8 cellular contexts compared by ENCODE assay signal in genomic region chrX:151396042-151396826, GRCh38. TPM values are rescaled to one million over a fixed set of nuclear protein-coding genes. Genes with fewer than 3 reads are reported as not detected.
A peak's percentile ranks its signal among the peaks of the same experiment; 100 is the strongest.
DNase-seq lines count a peak whose midpoint lies in the region; ATAC-seq and TF ChIP-seq lines count a peak whose summit lies in the region.

No MANE protein-coding gene starts in this region.

- peak overlapping the region; percentile 74 to 92 (median 88) for H3K4me3 Mint-ChIP-seq in CD4-positive, alpha-beta memory T cell

- peaks cover 41 to 78% (median 52%) of the 10 kb centered on the region in 4 donors for H3K4me1 Mint-ChIP-seq in CD4-positive, alpha-beta memory T cell

- intact Hi-C loops in CD4-positive, alpha-beta memory T cell (cut with micrococcal nuclease) = loop anchor here (5.0 kb wide), 3 partner anchors 499 to 1764 kb away; partner anchors contain the start of genes CD99L2 and TMEM185A
- intact Hi-C loops in right cardiac atrium (cut with DNase I) (no loop called here), sigmoid colon (cut with DNase I) (no loop called here)

- ATAC-seq in GM19452 (IDR thresholded peaks at IDR 0.05; ENCODE audit: unreplicated experiment) = peak; percentile 8
- ATAC-seq in HG03558 (IDR thresholded peaks at IDR 0.05; ENCODE audit: extremely low read depth, unreplicated experiment) = peak; percentile 9
- peak; percentile 10 to 65 for ATAC-seq in right cardiac atrium

- no peaks in the 10 kb centered on the region for H3K9me3 Mint-ChIP-seq in CD4-positive, alpha-beta memory T cell

- WGBS in adipose tissue, 3 donors = 14 to 53% (median 23%) methylated on average over 20 of the region's 20 CpGs
- WGBS in right cardiac atrium = 21% methylated on average over 20 of the region's 20 CpGs
- WGBS in sigmoid colon, 2 donors = 20 to 37% methylated on average over 20 of the region's 20 CpGs

- no peak for TF ChIP-seq POLR2A in sigmoid colon (IDR thresholded peaks at IDR 0.05)

- no peaks in the 10 kb centered on the region for H3K27me3 ChIP-seq in CD4-positive, alpha-beta memory T cell (ENCODE audit: insufficient read depth, low read length)
- H3K27me3 ChIP-seq in right cardiac atrium (ENCODE audit: control insufficient read depth, insufficient read depth) (no peaks in the 10 kb centered on the region), sigmoid colon (no peaks in the 10 kb centered on the region)

- peak overlapping the region; percentile 64 to 76 for H3K4me3 ChIP-seq in CD4-positive, alpha-beta memory T cell (ENCODE audit: low read length in 2 of 2)
- H3K4me3 ChIP-seq in right cardiac atrium (ENCODE audit: low read length) (peak overlapping the region; percentile 87), sigmoid colon (peak overlapping the region; percentile 60 to 78 (median 71))

- POLR2A ChIA-PET in CD4-positive, alpha-beta memory T cell (lab: Charles Lee; ENCODE audit: partially characterized antibody) = interaction anchor here (0.6 to 2.1 kb wide), 8 partner anchors 10 to 1456 kb away, joined by 3 to 9 read pairs (median 4); partner anchors contain the start of genes CD99L2, CETN2, MTMR1 and NSDHL

- peaks cover 65% of the 10 kb centered on the region for H3K4me1 ChIP-seq in CD4-positive, alpha-beta memory T cell (ENCODE audit: insufficient read depth, low read length)
- no peaks in the 10 kb centered on the region for H3K4me1 ChIP-seq in right cardiac atrium (ENCODE audit: control insufficient read depth, insufficient read depth, low read length)
- H3K4me1 ChIP-seq in sigmoid colon = peaks cover 0 to 14% (median 12%) of the 10 kb centered on the region in 4 donors

- DNase-seq in CD4-positive, alpha-beta memory T cell = peak in 1 of 5 donors; percentile 54
- peak; percentile 40 for DNase-seq in RKO (ENCODE audit: low spot score)
- DNase-seq in right cardiac atrium = peak in 2 of 3 donors; percentile 37 to 56
- DNase-seq in sigmoid colon = no peak
- DNase-seq in GM19240 (ENCODE audit: insufficient read length, low spot score) = no peak

- H3K27ac ChIP-seq in CD4-positive, alpha-beta memory T cell (ENCODE audit: low read depth, low read length) = peak overlapping the region; percentile 92
- H3K27ac ChIP-seq in adipose tissue (ENCODE audit: low read depth, low read length) (peak overlapping the region; percentile 97), right cardiac atrium (ENCODE audit: low read length) (peak overlapping the region; percentile 90), sigmoid colon (peak overlapping the region; percentile 88 to 93 (median 91))

- CTCF ChIA-PET in CD4-positive, alpha-beta memory T cell (lab: Charles Lee; ENCODE audit: partially characterized antibody) = interaction anchor here (1.2 kb wide), 1 partner anchor 36 kb away, joined by 6 read pairs; no protein-coding TSS in a partner anchor

- no peak for TF ChIP-seq CTCF in sigmoid colon (IDR thresholded peaks at IDR 0.05)

- peak overlapping the region; percentile 89 to 98 (median 97) for H3K27ac Mint-ChIP-seq in CD4-positive, alpha-beta memory T cell

- no peaks in the 10 kb centered on the region for H3K36me3 ChIP-seq in CD4-positive, alpha-beta memory T cell (ENCODE audit: insufficient read depth, low read length)
- no peaks in the 10 kb centered on the region for H3K36me3 ChIP-seq in sigmoid colon

- TF ChIP-seq EP300 in sigmoid colon (IDR thresholded peaks at IDR 0.05) = no peak

- H3K9me3 ChIP-seq in CD4-positive, alpha-beta memory T cell (ENCODE audit: control insufficient read depth in 1 of 2, low read length in 2 of 2) = no peaks in the 10 kb centered on the region
- H3K9me3 ChIP-seq in right cardiac atrium (ENCODE audit: control insufficient read depth, low read length) = no peaks in the 10 kb centered on the region
- H3K9me3 ChIP-seq in sigmoid colon = no peaks in the 10 kb centered on the region

- no peaks in the 10 kb centered on the region for H3K27me3 Mint-ChIP-seq in CD4-positive, alpha-beta memory T cell

- peaks cover 0 to 13% of the 10 kb centered on the region in 2 donors for H3K36me3 Mint-ChIP-seq in CD4-positive, alpha-beta memory T cell

RNA-seq across cellular contexts. Expression of gene VMA21, which starts 0.8 kb away (rescaled TPM):
- total RNA-seq in CD4-positive, alpha-beta memory T cell = 10 to 100 TPM; 28.6 to 29.9 TPM
- 10 to 100 TPM; 40.1 to 47.2 TPM for polyA plus RNA-seq in CD4-positive, alpha-beta memory T cell
- polyA plus RNA-seq in adipose tissue = 10 to 100 TPM in 2 of 3 donors, 1 to 10 TPM in 1; 4.2 to 10.4 (median 10.1) TPM
- total RNA-seq in right cardiac atrium = 10 to 100 TPM; 22.8 to 24.8 (median 23.6) TPM
- polyA plus RNA-seq in right cardiac atrium = 9.9 TPM
- 10 to 100 TPM; 20.2 to 34.6 (median 25.0) TPM for total RNA-seq in sigmoid colon
- 1 to 10 TPM; 2.8 to 9.6 (median 4.2) TPM for polyA plus RNA-seq in sigmoid colon

Comparison
In these comparisons a context has a peak if more than half of its experiments do, and no peak if none do; other contexts are left out.
1. DNase-seq: peak in RKO (single experiment) and right cardiac atrium (2 of 3); none in sigmoid colon (single experiment) and GM19240 (single experiment).
2. Peak in every context shown above with its lines, with median percentiles within 50 percentile points of each other: H3K27ac ChIP-seq, H3K4me3 ChIP-seq and ATAC-seq.